In genomic region chr9:107894572-107895261, GRCh38 we compare ENCODE assay signal across 15 cellular contexts.
A peak's percentile ranks its signal among the peaks of the same experiment; 100 is the strongest.
DNase-seq lines count a peak whose midpoint lies in the region; ATAC-seq and TF ChIP-seq lines count a peak whose summit lies in the region.
"Had no signal": no experiment of that assay in that cellular context is flagged by ENCODE, and none has a peak within 500 bp of the region (broad histone marks: within the 10 kb centered on the region; RNA-seq: fewer than 3 reads in every experiment).

No MANE protein-coding gene starts in this region.

- no peaks in the 10 kb centered on the region for H3K36me3 ChIP-seq in esophagus muscularis mucosa
- no peaks in the 10 kb centered on the region for H3K36me3 ChIP-seq in left lung
- H3K36me3 ChIP-seq in suprapubic skin, result no peaks in the 10 kb centered on the region
- H3K36me3 ChIP-seq: tibial artery had no signal

- TF ChIP-seq POLR2A in esophagus muscularis mucosa (IDR thresholded peaks at IDR 0.05; ENCODE audit: low read depth), result no peak
- TF ChIP-seq POLR2A in suprapubic skin (IDR thresholded peaks at IDR 0.05), result no peak

- H3K27me3 ChIP-seq in esophagus muscularis mucosa (no peaks in the 10 kb centered on the region), left lung (no peaks in the 10 kb centered on the region), suprapubic skin (no peaks in the 10 kb centered on the region)
- H3K27me3 ChIP-seq: tibial artery had no signal

- H3K9me3 ChIP-seq in esophagus muscularis mucosa (peaks cover 0 to 9% (median 0%) of the 10 kb centered on the region in 4 donors), left lung (peaks cover 0 to 3% of the 10 kb centered on the region in 2 donors), suprapubic skin (no peaks in the 10 kb centered on the region)

- H3K4me3 ChIP-seq in esophagus muscularis mucosa (no peak overlapping the region), left lung (no peak overlapping the region), suprapubic skin (no peak overlapping the region)
- H3K4me3 ChIP-seq: tibial artery had no signal

- H3K27ac ChIP-seq in esophagus muscularis mucosa (replicated peaks in 1 of 4) (peak overlapping the region; percentile 16 to 59 (median 50)), left lung (no peak overlapping the region), suprapubic skin (no peak overlapping the region)
- H3K27ac ChIP-seq: tibial artery had no signal

- H3K4me1 ChIP-seq in esophagus muscularis mucosa (peaks cover 0 to 18% (median 17%) of the 10 kb centered on the region in 4 donors), left lung (no peaks in the 10 kb centered on the region), suprapubic skin (no peaks in the 10 kb centered on the region)
- H3K4me1 ChIP-seq: tibial artery had no signal

- 32% methylated on average over 11 of the region's 11 CpGs for WGBS in esophagus muscularis mucosa
- 85% methylated on average over 11 of the region's 11 CpGs for WGBS in suprapubic skin

- DNase-seq in HCEC 1CT (peak; percentile 77), esophagus muscularis mucosa (ENCODE audit: extremely low spot score) (peak; percentile 85), left lung (no peak), suprapubic skin (ENCODE audit: low spot score in 2 of 2) (no peak), Ammon's horn (ENCODE audit: low spot score) (no peak)
- DNase-seq: activated CD8-positive, alpha-beta T cell treated with anti-CD3 and anti-CD28 coated beads, Interleukin-2, amount 10 ng/mL, durations not matched to agents 7 days and 5 days; CD4-positive, alpha-beta memory T cell; DND-41; Karpas-422; NCI-H1417 treated with DMSO at 0.1 percent for 48 hours; NCI-H226; T-helper 1 cell; tibial artery had no signal

- TF ChIP-seq EP300 in esophagus muscularis mucosa (IDR thresholded peaks at IDR 0.05) (no peak), suprapubic skin (IDR thresholded peaks at IDR 0.05) (peak; percentile 60)

- TF ChIP-seq CTCF in esophagus muscularis mucosa (IDR thresholded peaks at IDR 0.05) (no peak), left lung (IDR thresholded peaks at IDR 0.05) (no peak), suprapubic skin (IDR thresholded peaks at IDR 0.05) (no peak)

- intact Hi-C loops in esophagus muscularis mucosa (cut with DNase I) (loop anchor here (5.0 to 10.0 kb wide), 3 partner anchors 160 to 410 kb away; partner anchors contain the start of gene KLF4), left lung (cut with DNase I) (no loop called here)

- ATAC-seq in left lung (peak; percentile 31), HG03135 (IDR thresholded peaks at IDR 0.05; ENCODE audit: unreplicated experiment) (no peak), HG03469 (IDR thresholded peaks at IDR 0.05; ENCODE audit: unreplicated experiment) (no peak)
- ATAC-seq: activated CD8-positive, alpha-beta T cell treated with anti-CD3 and anti-CD28 coated beads, Interleukin-2, amount 10 ng/mL, durations not matched to agents 7 days and 5 days had no signal

Comparison
In these comparisons a context has a peak if more than half of its experiments do, and no peak if none do; other contexts are left out.
1. DNase-seq: peak in HCEC 1CT (single experiment) and esophagus muscularis mucosa (single experiment); none in left lung (0 of 2), suprapubic skin (0 of 2) and Ammon's horn (single experiment).
2. H3K27ac ChIP-seq: peak in esophagus muscularis mucosa (4 of 4); none in left lung (0 of 2) and suprapubic skin (single experiment).